8 cellular contexts compared by ENCODE assay signal in genomic region chr6:129766959-129767728, GRCh38. TPM values are rescaled to one million over a fixed set of nuclear protein-coding genes. Genes with fewer than 3 reads are reported as not detected.
DNase-seq lines count a peak whose midpoint lies in the region; TF ChIP-seq lines count a peak whose summit lies in the region.

No MANE protein-coding gene starts in this region.

- H3K4me2 ChIP-seq in DOHH2 (ENCODE audit: low read length), result peak overlapping the region; percentile 55

- TF ChIP-seq CTCF in DOHH2 (IDR thresholded peaks at IDR 0.05; ENCODE audit: low read depth, low read length, poor library complexity, severe bottlenecking), result no peak
- TF ChIP-seq CTCF in astrocyte of the spinal cord (IDR thresholded peaks at IDR 0.05; ENCODE audit: low read depth, low read length), result no peak

- H3K9me2 ChIP-seq in DOHH2 (replicated peaks; ENCODE audit: control insufficient read depth, low read length), result no peaks in the 10 kb centered on the region; the same call in 1 of the 2 replicates

- H3K4me1 ChIP-seq in DOHH2 (ENCODE audit: control insufficient read depth, low read length), result peaks cover 5% of the 10 kb centered on the region

- H3K79me2 ChIP-seq in DOHH2 (ENCODE audit: control insufficient read depth, low read length), result no peaks in the 10 kb centered on the region

- no peaks in the 10 kb centered on the region for H4K20me1 ChIP-seq in DOHH2 (ENCODE audit: control insufficient read depth, insufficient read depth, low read depth, low read length)

- H3K27me3 ChIP-seq in DOHH2 (ENCODE audit: control insufficient read depth, low read length), result peaks cover 51% of the 10 kb centered on the region

- in situ Hi-C loops in astrocyte of the spinal cord (cut with HindIII; ENCODE audit: low sequenced_read_pairs), result no loop called here

- no peak overlapping the region for H3K27ac ChIP-seq in DOHH2 (ENCODE audit: low read depth, low read length)

- peak; percentile 25 for DNase-seq in H4 (ENCODE audit: low spot score)
- DNase-seq in LoVo (ENCODE audit: low spot score), result peak; percentile 55
- peak; percentile 33 for DNase-seq in T-helper 22 cell (ENCODE audit: low read depth)
- DNase-seq in astrocyte of the spinal cord (ENCODE audit: low read depth, low spot score), result peak; percentile 74
- DNase-seq in iPS-NIHi11 (ENCODE audit: low spot score), result peak; percentile 65
- DNase-seq in stimulated activated CD4-positive, alpha-beta T cell treated with anti-CD3 and anti-CD28 coated beads, Interleukin-12 subunit alpha, Interleukin-12 subunit beta, amount 100 ng/mL, for 48 hours (ENCODE audit: low read depth in 2 of 3, low spot score in 1 of 3), result peak; percentile 41 to 50 (median 43)
- DNase-seq in NCI-H2029 (lab: John Stamatoyannopoulos, UW), result no peak

- H3K4me3 ChIP-seq in DOHH2 (ENCODE audit: low read length), result peak overlapping the region; percentile 36
- H3K4me3 ChIP-seq in astrocyte of the spinal cord (ENCODE audit: low read depth, low read length), result peak overlapping the region; percentile 45

- H3K9me3 ChIP-seq in DOHH2 (ENCODE audit: control insufficient read depth, insufficient read depth, low read length), result no peaks in the 10 kb centered on the region

- no peaks in the 10 kb centered on the region for H3F3A ChIP-seq in DOHH2 (ENCODE audit: control insufficient read depth, insufficient read depth)

- no peaks in the 10 kb centered on the region for H3K36me3 ChIP-seq in DOHH2 (ENCODE audit: control insufficient read depth, low read length)

RNA-seq across cellular contexts. Expression of gene ARHGAP18, which starts 57.2 kb away (rescaled TPM):
- total RNA-seq in H4 (2014; rRNA removed; shearing (Covaris generic)), result 8.0 and 8.9 TPM in 2 replicates
